ENCODE assay signal across 9 cellular contexts in the genomic region with DNA sequence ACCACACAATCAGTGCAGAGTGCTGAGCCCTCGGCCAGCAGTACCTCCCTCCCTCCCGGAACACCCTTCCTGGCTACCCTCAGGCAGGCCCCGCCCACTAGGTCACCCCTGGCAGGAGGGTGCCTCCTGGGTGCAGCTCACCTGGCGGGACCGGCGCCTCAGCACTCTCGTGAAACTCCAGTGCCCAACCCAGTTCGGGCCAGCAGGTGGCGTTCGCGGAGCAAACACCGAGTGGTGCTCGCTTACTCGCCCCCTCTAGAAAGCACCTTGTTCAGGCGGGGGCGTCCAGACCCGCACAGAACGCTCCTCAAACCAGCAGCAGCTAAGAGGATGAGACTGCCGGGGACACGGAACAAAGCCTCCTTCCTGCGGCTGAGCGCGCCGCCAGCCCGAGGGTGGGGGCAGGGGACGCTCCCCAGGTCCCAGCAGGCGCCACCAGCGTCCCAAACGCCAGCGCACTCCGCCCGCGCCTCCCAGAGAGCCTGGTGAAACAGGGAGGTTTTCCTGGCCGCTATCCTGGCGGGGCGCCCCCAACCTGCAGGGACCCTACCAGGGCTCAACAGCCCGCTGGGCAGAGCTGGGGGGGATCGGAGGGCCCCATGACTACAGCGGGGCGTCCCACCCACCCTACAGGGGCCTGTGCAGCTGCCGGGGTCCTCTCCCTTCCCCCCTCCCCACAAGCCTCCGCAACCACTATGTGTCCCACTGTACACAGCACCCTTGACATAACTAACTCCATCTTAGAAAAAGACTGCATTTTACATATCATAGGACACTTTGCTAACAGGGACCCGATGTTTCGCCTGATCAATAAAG. TPM values are rescaled to one million over a fixed set of nuclear protein-coding genes. Genes with fewer than 3 reads are reported as not detected.
DNase-seq lines count a peak whose midpoint lies in the region; ATAC-seq and TF ChIP-seq lines count a peak whose summit lies in the region.
"Had no signal": no experiment of that assay in that cellular context is flagged by ENCODE, and none has a peak within 500 bp of the region (broad histone marks: within the 10 kb centered on the region; RNA-seq: fewer than 3 reads in every experiment).

No MANE protein-coding gene starts in this region.

- peaks cover 73% of the 10 kb centered on the region for H3K4me1 Mint-ChIP-seq in activated T-cell treated with anti-CD3 and anti-CD28 coated beads, Interleukin-2, amount 50 U/mL, for 24 hours (ENCODE audit: low read depth)
- peaks cover 33 to 80% (median 75%) of the 10 kb centered on the region in 4 donors for H3K4me1 Mint-ChIP-seq in naive thymus-derived CD8-positive, alpha-beta T cell
- peaks cover 24% of the 10 kb centered on the region for H3K4me1 Mint-ChIP-seq in stimulated activated memory B cell treated with anti-CD40 and anti-IgM and Interleukin-4, amounts not matched to agents 10 μg/mL and 1 μg/mL and 100 μg/mL, for 72 hours

- H3K27me3 Mint-ChIP-seq in activated T-cell treated with anti-CD3 and anti-CD28 coated beads, Interleukin-2, amount 50 U/mL, for 24 hours = no peaks in the 10 kb centered on the region
- no peaks in the 10 kb centered on the region for H3K27me3 Mint-ChIP-seq in naive thymus-derived CD8-positive, alpha-beta T cell
- H3K27me3 Mint-ChIP-seq in stimulated activated memory B cell treated with anti-CD40 and anti-IgM and Interleukin-4, amounts not matched to agents 10 μg/mL and 1 μg/mL and 100 μg/mL, for 72 hours = peaks cover 33% of the 10 kb centered on the region

- TF ChIP-seq POLR2A in esophagus squamous epithelium (IDR thresholded peaks at IDR 0.05) = no peak

- H3K9me3 ChIP-seq in BE2C = no peaks in the 10 kb centered on the region
- no peaks in the 10 kb centered on the region for H3K9me3 ChIP-seq in esophagus squamous epithelium
- H3K9me3 ChIP-seq: SJCRH30 had no signal

- peak; percentile 77 for ATAC-seq in GM19035 (IDR thresholded peaks at IDR 0.05; ENCODE audit: unreplicated experiment)
- peak; percentile 78 for ATAC-seq in HG03442 (IDR thresholded peaks at IDR 0.05; ENCODE audit: unreplicated experiment)
- ATAC-seq in naive thymus-derived CD8-positive, alpha-beta T cell = peak; percentile 72 to 80
- peak; percentile 79 for ATAC-seq in stimulated activated memory B cell treated with anti-CD40 and anti-IgM and Interleukin-4, amounts not matched to agents 10 μg/mL and 1 μg/mL and 100 μg/mL, for 72 hours

- no peaks in the 10 kb centered on the region for H3K36me3 Mint-ChIP-seq in activated T-cell treated with anti-CD3 and anti-CD28 coated beads, Interleukin-2, amount 50 U/mL, for 24 hours (ENCODE audit: low read depth)
- H3K36me3 Mint-ChIP-seq in naive thymus-derived CD8-positive, alpha-beta T cell = no peaks in the 10 kb centered on the region
- no peaks in the 10 kb centered on the region for H3K36me3 Mint-ChIP-seq in stimulated activated memory B cell treated with anti-CD40 and anti-IgM and Interleukin-4, amounts not matched to agents 10 μg/mL and 1 μg/mL and 100 μg/mL, for 72 hours

- H3K4me3 ChIP-seq in BE2C (ENCODE audit: low read depth, low read length) (peak overlapping the region; percentile 53), esophagus squamous epithelium (peak overlapping the region; percentile 23 to 67 (median 49))
- H3K4me3 ChIP-seq: SJCRH30 had no signal

- H3K4me1 ChIP-seq in BE2C (no peaks in the 10 kb centered on the region), esophagus squamous epithelium (peaks cover 5 to 36% (median 12%) of the 10 kb centered on the region in 3 donors)

- H3K36me3 ChIP-seq in BE2C (no peaks in the 10 kb centered on the region), esophagus squamous epithelium (no peaks in the 10 kb centered on the region)
- H3K36me3 ChIP-seq: SJCRH30 had no signal

- intact Hi-C loops in esophagus squamous epithelium (cut with DNase I) = loop anchor here (5.0 kb wide), 1 partner anchor 55 kb away; no protein-coding TSS in a partner anchor

- H3K4me3 Mint-ChIP-seq in activated T-cell treated with anti-CD3 and anti-CD28 coated beads, Interleukin-2, amount 50 U/mL, for 24 hours = peak overlapping the region; percentile 70
- peak overlapping the region; percentile 80 to 91 (median 88) for H3K4me3 Mint-ChIP-seq in naive thymus-derived CD8-positive, alpha-beta T cell
- peak overlapping the region; percentile 66 for H3K4me3 Mint-ChIP-seq in stimulated activated memory B cell treated with anti-CD40 and anti-IgM and Interleukin-4, amounts not matched to agents 10 μg/mL and 1 μg/mL and 100 μg/mL, for 72 hours

- WGBS in esophagus squamous epithelium, 2 donors = 21 to 23% methylated on average over 9 of the region's 44 CpGs

- peak overlapping the region; percentile 79 for H3K27ac Mint-ChIP-seq in activated T-cell treated with anti-CD3 and anti-CD28 coated beads, Interleukin-2, amount 50 U/mL, for 24 hours
- H3K27ac Mint-ChIP-seq in naive thymus-derived CD8-positive, alpha-beta T cell = peak overlapping the region; percentile 84 to 99 (median 96)
- no peak overlapping the region for H3K27ac Mint-ChIP-seq in stimulated activated memory B cell treated with anti-CD40 and anti-IgM and Interleukin-4, amounts not matched to agents 10 μg/mL and 1 μg/mL and 100 μg/mL, for 72 hours

- POLR2A ChIA-PET in naive thymus-derived CD8-positive, alpha-beta T cell (lab: Charles Lee) = interaction anchor here (0.6 to 15.4 kb wide), 12 partner anchors 9 to 259 kb away, joined by 3 to 944 read pairs (median 10); partner anchors contain the start of genes MAL, MRPS5, ZNF2 and ZNF514

- peak overlapping the region in 3 of 4 donors; percentile 32 to 76 (median 56) for H3K27ac ChIP-seq in esophagus squamous epithelium
- H3K27ac ChIP-seq: SJCRH30 had no signal

- DNase-seq in BE2C (peak; percentile 66), NCI-H82 (lab: John Stamatoyannopoulos, UW) (peak; percentile 94), esophagus squamous epithelium (lab: John Stamatoyannopoulos, UW) (no peak)
- DNase-seq in activated T-cell treated with anti-CD3 and anti-CD28 coated beads, Interleukin-2, amount 50 U/mL, for 24 hours = peak; percentile 91
- peak; percentile 83 to 95 (median 90) for DNase-seq in naive thymus-derived CD8-positive, alpha-beta T cell

- peak; percentile 63 for TF ChIP-seq CTCF in BE2C (IDR thresholded peaks at IDR 0.05; ENCODE audit: low read depth, low read length)
- TF ChIP-seq CTCF in esophagus squamous epithelium (IDR thresholded peaks at IDR 0.05) = peak; percentile 62 to 89 (median 82)

- H3K27me3 ChIP-seq in BE2C = no peaks in the 10 kb centered on the region; the same call in none of the 2 replicates
- peaks cover 0 to 48% (median 0%) of the 10 kb centered on the region in 4 donors for H3K27me3 ChIP-seq in esophagus squamous epithelium
- H3K27me3 ChIP-seq: SJCRH30 had no signal

- no peaks in the 10 kb centered on the region for H3K9me3 Mint-ChIP-seq in activated T-cell treated with anti-CD3 and anti-CD28 coated beads, Interleukin-2, amount 50 U/mL, for 24 hours
- H3K9me3 Mint-ChIP-seq in naive thymus-derived CD8-positive, alpha-beta T cell = peaks cover 0 to 3% (median 0%) of the 10 kb centered on the region in 9 donors
- no peaks in the 10 kb centered on the region for H3K9me3 Mint-ChIP-seq in stimulated activated memory B cell treated with anti-CD40 and anti-IgM and Interleukin-4, amounts not matched to agents 10 μg/mL and 1 μg/mL and 100 μg/mL, for 72 hours

RNA-seq across cellular contexts. Expression of gene MRPS5, which starts 44.7 kb away (rescaled TPM):
- 51.9 TPM for polyA plus RNA-seq in BE2C (2012; ENCODE audit: insufficient read depth, insufficient read length, low read depth)
- total RNA-seq in esophagus squamous epithelium = 10 to 100 TPM; 41.9 to 55.4 (median 46.4) TPM
- total RNA-seq in naive thymus-derived CD8-positive, alpha-beta T cell = 10 to 100 TPM; 59.0 to 66.0 TPM
- 10 to 100 TPM; 37.2 to 54.6 (median 43.0) TPM for polyA plus RNA-seq in naive thymus-derived CD8-positive, alpha-beta T cell

RNA-seq across cellular contexts. Expression of gene MAL, which starts 51.4 kb away (rescaled TPM):
- polyA plus RNA-seq in BE2C (2012; ENCODE audit: insufficient read depth, insufficient read length, low read depth) = not detected
- 1,000 to 10,000 TPM in 1 of 4 donors, 100 to 1,000 TPM in 3; 469 to 1,903 (median 516) TPM for total RNA-seq in esophagus squamous epithelium
- total RNA-seq in naive thymus-derived CD8-positive, alpha-beta T cell = 100 to 1,000 TPM; 116 to 117 TPM
- 100 to 1,000 TPM; 158 to 284 (median 273) TPM for polyA plus RNA-seq in naive thymus-derived CD8-positive, alpha-beta T cell
- total RNA-seq: SJCRH30 had no signal
